9 cellular contexts compared by ENCODE assay signal in the genomic region with DNA sequence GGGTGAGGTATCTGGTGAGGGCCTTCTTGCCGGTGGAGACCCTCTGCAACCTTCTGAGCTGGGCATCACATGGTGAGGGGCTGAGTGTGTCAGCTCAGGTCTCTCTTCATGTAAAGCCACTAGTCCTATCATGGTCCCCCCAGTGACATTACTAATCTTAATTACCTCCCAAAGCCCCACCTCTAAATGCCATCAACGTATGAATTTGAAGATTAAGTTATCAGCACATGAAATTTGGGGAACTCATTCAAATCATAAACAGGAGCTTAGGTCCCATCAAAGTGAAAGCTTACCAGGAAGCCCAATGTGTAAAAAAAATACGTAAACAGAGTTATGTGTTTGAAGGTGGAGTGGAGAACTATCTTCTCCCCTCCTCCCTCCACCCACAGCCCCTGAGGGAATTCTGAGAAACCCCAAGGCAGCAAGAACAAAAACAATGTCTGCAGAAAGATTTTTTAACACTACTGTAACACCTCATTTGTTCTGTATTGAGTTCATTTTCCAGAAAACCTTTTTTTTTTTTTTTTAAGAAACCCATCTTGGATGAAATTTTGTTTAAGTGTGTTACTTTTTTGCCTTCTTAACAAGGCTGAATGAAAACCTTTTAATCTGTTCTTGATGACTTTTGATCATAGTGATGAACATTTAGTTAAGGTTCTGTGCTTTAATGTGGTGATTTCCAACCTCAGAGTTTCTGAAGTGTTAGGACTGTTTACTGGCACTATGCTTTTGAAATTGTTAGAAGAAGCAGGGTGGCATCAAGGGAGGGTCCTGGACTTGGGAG. TPM values are rescaled to one million over a fixed set of nuclear protein-coding genes. Genes with fewer than 3 reads are reported as not detected.
DNase-seq lines count a peak whose midpoint lies in the region; ATAC-seq and TF ChIP-seq lines count a peak whose summit lies in the region.
"Had no signal": no experiment of that assay in that cellular context is flagged by ENCODE, and none has a peak within 500 bp of the region (broad histone marks: within the 10 kb centered on the region; RNA-seq: fewer than 3 reads in every experiment).

No MANE protein-coding gene starts in this region.

- H3K27ac ChIP-seq in adrenal gland, result no peak overlapping the region

- no peak for TF ChIP-seq CTCF in BE2C (IDR thresholded peaks at IDR 0.05; ENCODE audit: low read depth, low read length)
- no peak for TF ChIP-seq CTCF in adrenal gland (IDR thresholded peaks at IDR 0.05)

- peaks cover 5% of the 10 kb centered on the region; the same call in 1 of the 2 replicates for H3K4me1 ChIP-seq in BE2C
- H3K4me1 ChIP-seq in adrenal gland (replicated peaks in 1 of 2), result peaks cover 12 to 36% of the 10 kb centered on the region in 2 donors

- no peaks in the 10 kb centered on the region for H3K9me3 ChIP-seq in BE2C
- H3K9me3 ChIP-seq in adrenal gland (replicated peaks in 1 of 3), result no peaks in the 10 kb centered on the region
- H3K9me3 ChIP-seq: HAP-1 had no signal

- no peak for TF ChIP-seq POLR2A in adrenal gland (IDR thresholded peaks at IDR 0.05)

- DNase-seq in activated T-cell treated with anti-CD3 and anti-CD28 coated beads, Interleukin-2, amount 50 U/mL, for 4 hours, result peak; percentile 29
- DNase-seq in activated T-cell treated with anti-CD3 and anti-CD28 coated beads for 4 hours, result no peak
- DNase-seq in activated T-helper 2 cell treated with anti-CD3 and anti-CD28 coated beads, Interferon-gamma antibody, Interleukin-2, Interleukin-4, amounts not matched to agents 10 μg/mL and 5 μg/mL and 100 μg/mL, durations not matched to agents 14 hours and 24 hours and 36 hours (ENCODE audit: low spot score), result peak; percentile 26
- DNase-seq in stimulated activated CD8-positive, alpha-beta memory T cell treated with anti-CD3 and anti-CD28 coated beads, Interleukin-7, amount 100 ng/mL, for 4 hours (ENCODE audit: low read depth in 2 of 2), result peak; percentile 49 to 52
- no peak for DNase-seq in BE2C
- DNase-seq in D341Med (ENCODE audit: low spot score), result no peak
- DNase-seq in adrenal gland, result no peak

- H3K36me3 ChIP-seq in BE2C (no peaks in the 10 kb centered on the region), adrenal gland (replicated peaks in 1 of 2) (no peaks in the 10 kb centered on the region)
- H3K36me3 ChIP-seq: HAP-1 had no signal

- H3K27me3 ChIP-seq in BE2C (no peaks in the 10 kb centered on the region), adrenal gland (no peaks in the 10 kb centered on the region)

- H3K4me3 ChIP-seq in BE2C (ENCODE audit: low read depth, low read length), result no peak overlapping the region
- no peak overlapping the region for H3K4me3 ChIP-seq in adrenal gland
- H3K4me3 ChIP-seq: HAP-1 had no signal

- H3K27me3 Mint-ChIP-seq in activated T-cell treated with anti-CD3 and anti-CD28 coated beads, Interleukin-2, amount 50 U/mL, for 4 hours (ENCODE audit: low read depth), result no peaks in the 10 kb centered on the region
- no peaks in the 10 kb centered on the region for H3K27me3 Mint-ChIP-seq in activated T-helper 2 cell treated with anti-CD3 and anti-CD28 coated beads, Interferon-gamma antibody, Interleukin-2, Interleukin-4, amounts not matched to agents 10 μg/mL and 5 μg/mL and 100 μg/mL, durations not matched to agents 14 hours and 24 hours and 36 hours (ENCODE audit: low read depth)

- peak overlapping the region; percentile 76 for H3K27ac Mint-ChIP-seq in activated T-helper 2 cell treated with anti-CD3 and anti-CD28 coated beads, Interferon-gamma antibody, Interleukin-2, Interleukin-4, amounts not matched to agents 10 μg/mL and 5 μg/mL and 100 μg/mL, durations not matched to agents 14 hours and 24 hours and 36 hours

- peak overlapping the region; percentile 22 for H3K4me3 Mint-ChIP-seq in activated T-cell treated with anti-CD3 and anti-CD28 coated beads, Interleukin-2, amount 50 U/mL, for 4 hours
- H3K4me3 Mint-ChIP-seq in activated T-helper 2 cell treated with anti-CD3 and anti-CD28 coated beads, Interferon-gamma antibody, Interleukin-2, Interleukin-4, amounts not matched to agents 10 μg/mL and 5 μg/mL and 100 μg/mL, durations not matched to agents 14 hours and 24 hours and 36 hours (ENCODE audit: low read depth), result peak overlapping the region; percentile 58

- WGBS in adrenal gland, 4 donors, result 70 to 76% (median 70%) methylated on average over 3 of the region's 3 CpGs

- H3K4me1 Mint-ChIP-seq in activated T-cell treated with anti-CD3 and anti-CD28 coated beads, Interleukin-2, amount 50 U/mL, for 4 hours (ENCODE audit: low read depth), result peaks cover 85% of the 10 kb centered on the region
- H3K4me1 Mint-ChIP-seq in activated T-helper 2 cell treated with anti-CD3 and anti-CD28 coated beads, Interferon-gamma antibody, Interleukin-2, Interleukin-4, amounts not matched to agents 10 μg/mL and 5 μg/mL and 100 μg/mL, durations not matched to agents 14 hours and 24 hours and 36 hours (ENCODE audit: low read depth), result peaks cover 73% of the 10 kb centered on the region

- H3K36me3 Mint-ChIP-seq in activated T-cell treated with anti-CD3 and anti-CD28 coated beads, Interleukin-2, amount 50 U/mL, for 4 hours (ENCODE audit: insufficient read depth), result peaks cover 13% of the 10 kb centered on the region
- H3K36me3 Mint-ChIP-seq in activated T-helper 2 cell treated with anti-CD3 and anti-CD28 coated beads, Interferon-gamma antibody, Interleukin-2, Interleukin-4, amounts not matched to agents 10 μg/mL and 5 μg/mL and 100 μg/mL, durations not matched to agents 14 hours and 24 hours and 36 hours (ENCODE audit: low read depth), result peaks cover 9% of the 10 kb centered on the region

- H3K9me3 Mint-ChIP-seq in activated T-cell treated with anti-CD3 and anti-CD28 coated beads, Interleukin-2, amount 50 U/mL, for 4 hours, result no peaks in the 10 kb centered on the region
- no peaks in the 10 kb centered on the region for H3K9me3 Mint-ChIP-seq in activated T-helper 2 cell treated with anti-CD3 and anti-CD28 coated beads, Interferon-gamma antibody, Interleukin-2, Interleukin-4, amounts not matched to agents 10 μg/mL and 5 μg/mL and 100 μg/mL, durations not matched to agents 14 hours and 24 hours and 36 hours

- intact Hi-C loops in activated T-helper 2 cell treated with anti-CD3 and anti-CD28 coated beads, Interferon-gamma antibody, Interleukin-2, Interleukin-4, amounts not matched to agents 10 μg/mL and 5 μg/mL and 100 μg/mL, durations not matched to agents 14 hours and 24 hours and 36 hours (cut with micrococcal nuclease), result loop anchor here (1.0 to 5.0 kb wide), 5 partner anchors 9 to 329 kb away; partner anchors contain the start of genes PCGF5 and RPP30
- intact Hi-C loops in adrenal gland (cut with DNase I), result no loop called here

- peak; percentile 55 to 69 for ATAC-seq in activated T-cell treated with anti-CD3 and anti-CD28 coated beads, Interleukin-2, amount 50 U/mL, for 4 hours
- peak; percentile 43 for ATAC-seq in HG03064 (IDR thresholded peaks at IDR 0.05; ENCODE audit: low read depth, unreplicated experiment)

RNA-seq across cellular contexts. Expression of gene PCGF5, which starts 19.1 kb away (rescaled TPM):
- total RNA-seq in activated T-cell treated with anti-CD3 and anti-CD28 coated beads, Interleukin-2, amount 50 U/mL, for 4 hours, result 10 to 100 TPM; 38.5 to 43.5 (median 38.8) TPM
- total RNA-seq in activated T-helper 2 cell treated with anti-CD3 and anti-CD28 coated beads, Interferon-gamma antibody, Interleukin-2, Interleukin-4, amounts not matched to agents 10 μg/mL and 5 μg/mL and 100 μg/mL, durations not matched to agents 14 hours and 24 hours and 36 hours, result 35.9 and 36.9 TPM in 2 replicates
- polyA plus RNA-seq in BE2C (2012; ENCODE audit: insufficient read depth, insufficient read length, low read depth), result 4.0 TPM
- total RNA-seq in adrenal gland, result 100 to 1,000 TPM in 1 of 8 donors, 10 to 100 TPM in 7; 51.0 to 101 (median 80.5) TPM
- 100 to 1,000 TPM in 1 of 3 donors, 10 to 100 TPM in 2; 22.6 to 145 (median 30.2) TPM for polyA plus RNA-seq in adrenal gland

Comparison
In these comparisons a context has a peak if more than half of its experiments do, and no peak if none do; other contexts are left out.
1. DNase-seq: peak in activated T-cell treated with anti-CD3 and anti-CD28 coated beads, Interleukin-2, amount 50 U/mL, for 4 hours (single experiment), activated T-helper 2 cell treated with anti-CD3 and anti-CD28 coated beads, Interferon-gamma antibody, Interleukin-2, Interleukin-4, amounts not matched to agents 10 μg/mL and 5 μg/mL and 100 μg/mL, durations not matched to agents 14 hours and 24 hours and 36 hours (single experiment) and stimulated activated CD8-positive, alpha-beta memory T cell treated with anti-CD3 and anti-CD28 coated beads, Interleukin-7, amount 100 ng/mL, for 4 hours (2 of 2); none in activated T-cell treated with anti-CD3 and anti-CD28 coated beads for 4 hours (single experiment), BE2C (single experiment), D341Med (single experiment) and adrenal gland (0 of 7).